Comparison of ENCODE assay signal across 31 cellular contexts in genomic region chr15:42078903-42079302, GRCh38. TPM values are rescaled to one million over a fixed set of nuclear protein-coding genes. Genes with fewer than 3 reads are reported as not detected.
"Had no signal": no experiment of that assay in that cellular context is flagged by ENCODE, and none has a peak within 500 bp of the region (broad histone marks: within the 10 kb centered on the region; RNA-seq: fewer than 3 reads in every experiment).

No MANE protein-coding gene starts in this region.

- H3K4me3 ChIP-seq: neural progenitor cell, ovary, psoas muscle, smooth muscle cell, spleen, suprapubic skin, tibial artery, transverse colon, upper lobe of right lung, uterus had no signal

- H3K79me2 ChIP-seq: parathyroid adenoma had no signal

- ATAC-seq: natural killer cell; psoas muscle; sciatic nerve; stimulated activated memory B cell treated with anti-CD40 and anti-IgM and Interleukin-4, amounts not matched to agents 10 μg/mL and 1 μg/mL and 100 μg/mL, for 72 hours; stimulated activated naive CD8-positive, alpha-beta T cell treated with anti-CD3 and anti-CD28 coated beads, Interleukin-15, amount 100 ng/mL, for 72 hours; stimulated activated naive CD8-positive, alpha-beta T cell treated with anti-CD3 and anti-CD28 coated beads, Interleukin-15, Interleukin-2, amounts not matched to agents 100 U/mL and 50 U/mL, for 24 hours; upper lobe of right lung had no signal

- DNase-seq: natural killer cell; occipital lobe; ovary; psoas muscle; spleen; stimulated activated CD4-positive, alpha-beta T cell treated with anti-CD3 and anti-CD28 coated beads, Interleukin-12 subunit alpha, Interleukin-12 subunit beta, amount 100 ng/mL, for 4 hours; stimulated activated CD4-positive, alpha-beta T cell treated with anti-CD3 and anti-CD28 coated beads, Interleukin-1b, Interleukin-23, amount 100 ng/mL, for 48 hours; stimulated activated CD4-positive, alpha-beta T cell treated with anti-CD3 and anti-CD28 coated beads, Interleukin-4, amount 100 ng/mL, for 1 hour; stimulated activated CD4-positive, alpha-beta T cell treated with anti-CD3 and anti-CD28 coated beads, Interleukin-4, amount 100 ng/mL, for 4 hours; stimulated activated naive CD4-positive, alpha-beta T cell; stimulated activated naive CD8-positive, alpha-beta T cell treated with anti-CD3 and anti-CD28 coated beads, Interleukin-15, amount 100 ng/mL, for 72 hours; stimulated activated naive CD8-positive, alpha-beta T cell treated with anti-CD3 and anti-CD28 coated beads, Interleukin-15, Interleukin-2, amounts not matched to agents 100 U/mL and 50 U/mL, for 24 hours; substantia nigra; transverse colon; upper lobe of right lung; uterus had no signal

- H3K4me2 ChIP-seq: smooth muscle cell had no signal

- H3K27me3 ChIP-seq: ovary, testis, transverse colon, upper lobe of right lung, uterus had no signal

- H3K4me1 ChIP-seq: parathyroid adenoma, psoas muscle, suprapubic skin, testis, tibial artery, uterus had no signal

- H3K9ac ChIP-seq: neural progenitor cell, parathyroid adenoma had no signal

- H3K9me3 ChIP-seq: ovary, psoas muscle, spleen, suprapubic skin, testis, tibial artery, transverse colon, upper lobe of right lung, uterus had no signal

- H3K36me3 ChIP-seq: neural progenitor cell, ovary, spleen, suprapubic skin, tibial artery, transverse colon, upper lobe of right lung, uterus had no signal

- H3K27ac ChIP-seq: neural progenitor cell, ovary, parathyroid adenoma, psoas muscle, skin epidermis, spleen, suprapubic skin, testis, tibial artery, transverse colon, upper lobe of right lung, uterus had no signal

- H2AFZ ChIP-seq: neural progenitor cell, parathyroid adenoma had no signal

RNA-seq across cellular contexts. Expression of gene PLA2G4D, which starts 15.5 kb away (rescaled TPM):
- total RNA-seq: natural killer cell, occipital lobe, osteoblast, progenitor cell of endocrine pancreas, psoas muscle, renal cortical epithelial cell, right cardiac atrium, sciatic nerve, spleen, upper lobe of right lung, urinary bladder had no signal
- polyA plus RNA-seq: neural cell, ovary, psoas muscle, right cardiac atrium, spleen had no signal

RNA-seq across cellular contexts. Expression of gene PLA2G4E, which starts 58.1 kb away (rescaled TPM):
- total RNA-seq: natural killer cell, occipital lobe, osteoblast, progenitor cell of endocrine pancreas, renal cortical epithelial cell, sciatic nerve, spleen, urinary bladder, uterus had no signal
- polyA plus RNA-seq: neural cell, smooth muscle cell, spleen had no signal
